ENCODE assay signal across 1 cellular context in genomic region chr15:99104788-99105515, GRCh38.
TF ChIP-seq lines count a peak whose summit lies in the region.

Gene SYNM (plus strand): TSS chr15:99105080. CDS start chr15:99105200, 120 bp downstream.

TF ChIP-seq in SK-N-SH, 30 proteins besides CTCF, POLR2A, EP300 and RAD21 (continued from another document):
- no peak for TF ChIP-seq PBX3 (IDR thresholded peaks at IDR 0.05)
- TF ChIP-seq NFIC (IDR thresholded peaks at IDR 0.05; ENCODE audit: borderline replicate concordance), result no peak
- peak; percentile 49 for TF ChIP-seq CHD2 (IDR thresholded peaks at IDR 0.05; ENCODE audit: low read length, partially characterized antibody)
- TF ChIP-seq RCOR1 (IDR thresholded peaks at IDR 0.05; ENCODE audit: low read length), result peak; percentile 68
- 0 out of 2 replicates have a peak, but pooled peaks have one; percentile 14 for TF ChIP-seq MAX (IDR thresholded peaks at IDR 0.05; ENCODE audit: low read depth)
- no peak for TF ChIP-seq GABPA (IDR thresholded peaks at IDR 0.05; ENCODE audit: low read depth)
- 0 out of 2 replicates have a peak, but pooled peaks have one; percentile 20 for TF ChIP-seq IRF3 (IDR thresholded peaks at IDR 0.05; ENCODE audit: low read depth, low read length)
- no peak for TF ChIP-seq USF2 (IDR thresholded peaks at IDR 0.05; ENCODE audit: borderline replicate concordance, low read depth, low read length)
- TF ChIP-seq TCF12 (IDR thresholded peaks at IDR 0.05), result no peak
- TF ChIP-seq RXRA (IDR thresholded peaks at IDR 0.05; ENCODE audit: borderline replicate concordance, low read depth), result no peak
- TF ChIP-seq EZH2phosphoT487 (IDR thresholded peaks at IDR 0.05; ENCODE audit: borderline replicate concordance, low read depth), result no peak
- TF ChIP-seq MXI1 (IDR thresholded peaks at IDR 0.05; ENCODE audit: low read depth, low read length), result no peak; the same call in 1 of the 2 replicates
- no peak for TF ChIP-seq JUND (IDR thresholded peaks at IDR 0.05)
- no peak for TF ChIP-seq NRF1 (IDR thresholded peaks at IDR 0.05; ENCODE audit: low read depth, low read length)
